In genomic region chr1:61552630-61553029, GRCh38 we compare ENCODE assay signal across 31 cellular contexts.
"Had no signal": no experiment of that assay in that cellular context is flagged by ENCODE, and none has a peak within 500 bp of the region (broad histone marks: within the 10 kb centered on the region; RNA-seq: fewer than 3 reads in every experiment).

No MANE protein-coding gene starts in this region.

- ATAC-seq: activated naive CD4-positive, alpha-beta T cell treated with anti-CD3 and anti-CD28 coated beads, Interleukin-2, amount 50 U/mL, for 72 hours; activated naive CD8-positive, alpha-beta T cell treated with anti-CD3 and anti-CD28 coated beads, Interleukin-2, amount 50 U/mL, for 24 hours; activated T-cell treated with anti-CD3 and anti-CD28 coated beads, Interleukin-2, amount 50 U/mL, for 4 hours; activated T-cell treated with anti-CD3 and anti-CD28 coated beads, Interleukin-2, amount 50 U/mL, for 72 hours; activated T-helper 17 cell treated with anti-CD3 and anti-CD28 coated beads, Interleukin-2, amount 50 U/mL, for 72 hours; body of pancreas had no signal

- H3K9me3 ChIP-seq: adrenal gland, ascending aorta, breast epithelium had no signal

- H3K36me3 ChIP-seq: adrenal gland, ascending aorta, brain microvascular endothelial cell, breast epithelium, cardiac muscle cell had no signal

- H3K4me3 ChIP-seq: adrenal gland, ascending aorta, body of pancreas, breast epithelium, cardiac muscle cell had no signal

- H3K27ac ChIP-seq: adrenal gland, ascending aorta, body of pancreas, brain microvascular endothelial cell, breast epithelium, cardiac muscle cell had no signal

- DNase-seq: activated effector memory CD4-positive, alpha-beta T cell treated with anti-CD3 and anti-CD28 coated beads, Interleukin-2, amount 50 U/mL, for 16 hours; activated effector memory CD4-positive, alpha-beta T cell treated with Interleukin-2 at 50 U/mL for 16 hours; activated gamma-delta T cell; activated gamma-delta T cell treated with Interleukin-2 at 50 U/mL for 16 hours; activated naive CD4-positive, alpha-beta T cell; activated naive CD4-positive, alpha-beta T cell treated with anti-CD3 and anti-CD28 coated beads for 36 hours; activated naive CD4-positive, alpha-beta T cell treated with anti-CD3 and anti-CD28 coated beads, Interleukin-2, amount 10 ng/mL, durations not matched to agents 7 days and 5 days; activated naive CD4-positive, alpha-beta T cell treated with anti-CD3 and anti-CD28 coated beads, Interleukin-2, amount 50 U/mL, for 16 hours; activated naive CD4-positive, alpha-beta T cell treated with Interleukin-2 at 50 U/mL for 16 hours; activated naive CD8-positive, alpha-beta T cell treated with anti-CD3 and anti-CD28 coated beads for 36 hours; activated naive CD8-positive, alpha-beta T cell treated with anti-CD3 and anti-CD28 coated beads, Interleukin-2, amount 10 ng/mL, durations not matched to agents 7 days and 5 days; activated naive CD8-positive, alpha-beta T cell treated with anti-CD3 and anti-CD28 coated beads, Interleukin-2, amount 50 U/mL, for 24 hours; activated T-cell treated with anti-CD3 and anti-CD28 coated beads, Interleukin-2, amount 50 U/mL, for 1 hour; activated T-cell treated with anti-CD3 and anti-CD28 coated beads, Interleukin-2, amount 50 U/mL, for 24 hours; activated T-cell treated with anti-CD3 and anti-CD28 coated beads, Interleukin-2, amount 50 U/mL, for 4 hours; activated T-cell treated with anti-CD3 and anti-CD28 coated beads, Interleukin-2, amount 50 U/mL, for 48 hours; activated T-cell treated with anti-CD3 and anti-CD28 coated beads, Interleukin-2, amount 50 U/mL, for 72 hours; adrenal gland; amniotic stem cell; amygdala; anterior cingulate cortex; body of pancreas; brain microvascular endothelial cell; caudate nucleus; central memory CD4-positive, alpha-beta T cell; cerebellar nuclear complex had no signal

- H3K27me3 ChIP-seq: adrenal gland, ascending aorta, body of pancreas, brain microvascular endothelial cell, breast epithelium, cardiac muscle cell had no signal

- H3K4me1 ChIP-seq: adrenal gland, ascending aorta, body of pancreas, breast epithelium had no signal
